25 cellular contexts compared by ENCODE assay signal in genomic region chr11:130947889-130948288, GRCh38. TPM values are rescaled to one million over a fixed set of nuclear protein-coding genes. Genes with fewer than 3 reads are reported as not detected.
DNase-seq lines count a peak whose midpoint lies in the region; ATAC-seq and TF ChIP-seq lines count a peak whose summit lies in the region.
"Had no signal": no experiment of that assay in that cellular context is flagged by ENCODE, and none has a peak within 500 bp of the region (broad histone marks: within the 10 kb centered on the region; RNA-seq: fewer than 3 reads in every experiment).

No MANE protein-coding gene starts in this region.

- DNase-seq in GM03348 (ENCODE audit: low spot score): peak; percentile 15
- DNase-seq in RWPE2 (ENCODE audit: low spot score): no peak
- DNase-seq in osteoblast (ENCODE audit: insufficient read length, low spot score, missing footprints): no peak
- no peak for DNase-seq in NCI-H2107 (lab: John Stamatoyannopoulos, UW)
- no peak for DNase-seq in kidney glomerular epithelial cell (lab: John Stamatoyannopoulos, UW)
- no peak for DNase-seq in D341Med (ENCODE audit: low spot score)
- DNase-seq in aorta: no peak
- DNase-seq: ACHN; activated CD4-positive, alpha-beta T cell treated with anti-CD3 and anti-CD28 coated beads, Interleukin-2, amount 50 U/mL, for 4 hours; activated CD8-positive, alpha-beta memory T cell treated with anti-CD3 and anti-CD28 coated beads, Interleukin-2, amount 50 U/mL, for 4 hours; Caco-2; effector CD8-positive, alpha-beta T cell; HCEC 1CT; Karpas-422; left cardiac atrium; NCI-H187; NCI-H345; NCI-H774; occipital lobe; Right ventricle myocardium superior; small intestine; stimulated activated CD4-positive, alpha-beta T cell treated with anti-CD3 and anti-CD28 coated beads, Interleukin-2, amount 100 ng/mL, for 24 hours had no signal

- H3K79me2 ChIP-seq in osteoblast (ENCODE audit: insufficient read depth, low read length): no peaks in the 10 kb centered on the region

- 78 to 89% methylated on average over 6 of the region's 6 CpGs for WGBS in aorta, 2 donors

- H3K4me1 ChIP-seq in RWPE2 (ENCODE audit: insufficient read depth, poor library complexity, severe bottlenecking) (peaks cover 18% of the 10 kb centered on the region), osteoblast (ENCODE audit: insufficient read depth, low read length) (peaks cover 23% of the 10 kb centered on the region), aorta (ENCODE audit: control insufficient read depth in 1 of 2, insufficient read depth in 2 of 2, low read length in 2 of 2) (no peaks in the 10 kb centered on the region)
- H3K4me1 ChIP-seq: Caco-2 had no signal

- H3K4me3 ChIP-seq in RWPE2 (ENCODE audit: severe bottlenecking) (no peak overlapping the region), osteoblast (ENCODE audit: insufficient read depth, low read length) (no peak overlapping the region), aorta (ENCODE audit: low read length in 2 of 2) (no peak overlapping the region)
- H3K4me3 ChIP-seq: BLaER1 treated with 17β-estradiol and CSF1 and Interleukin-3, amounts not matched to agents 10 nM and 100 nM had no signal

- H3K27ac ChIP-seq in RWPE2 (ENCODE audit: poor library complexity, severe bottlenecking): peak overlapping the region; percentile 38
- H3K27ac ChIP-seq in osteoblast (ENCODE audit: low read depth, low read length): no peak overlapping the region
- H3K27ac ChIP-seq in aorta (ENCODE audit: low read depth in 1 of 2, low read length in 2 of 2): no peak overlapping the region
- H3K27ac ChIP-seq: BLaER1 treated with 17β-estradiol and CSF1 and Interleukin-3, amounts not matched to agents 10 nM and 100 nM had no signal

- intact Hi-C loops in aorta (cut with DNase I): no loop called here

- peak overlapping the region; percentile 10 for H2AFZ ChIP-seq in osteoblast (ENCODE audit: low read length)

- H3K9me3 ChIP-seq in RWPE2 (ENCODE audit: severe bottlenecking): no peaks in the 10 kb centered on the region
- H3K9me3 ChIP-seq in osteoblast (ENCODE audit: low read depth, low read length): no peaks in the 10 kb centered on the region
- no peaks in the 10 kb centered on the region for H3K9me3 ChIP-seq in aorta (ENCODE audit: control insufficient read depth, low read length)
- H3K9me3 ChIP-seq: BLaER1 treated with 17β-estradiol and CSF1 and Interleukin-3, amounts not matched to agents 10 nM and 100 nM; Caco-2 had no signal

- H3K4me2 ChIP-seq in osteoblast (ENCODE audit: insufficient read depth, low read length): no peak overlapping the region
- H3K4me2 ChIP-seq: BLaER1 treated with 17β-estradiol and CSF1 and Interleukin-3, amounts not matched to agents 10 nM and 100 nM had no signal

- H4K20me1 ChIP-seq in osteoblast (ENCODE audit: insufficient read depth, low read length): no peaks in the 10 kb centered on the region
- H4K20me1 ChIP-seq: BLaER1 treated with 17β-estradiol and CSF1 and Interleukin-3, amounts not matched to agents 10 nM and 100 nM had no signal

- peak; percentile 54 for ATAC-seq in RWPE2 (ENCODE audit: low read depth)
- ATAC-seq in esophagus mucosa: peak; percentile 27
- no peak for ATAC-seq in aorta (ENCODE audit: low FRiP score)
- ATAC-seq: left cardiac atrium, WTC11 had no signal

- H3K27me3 ChIP-seq in RWPE2 (ENCODE audit: insufficient read depth, poor library complexity, severe bottlenecking) (no peaks in the 10 kb centered on the region), osteoblast (ENCODE audit: insufficient read depth, low read length) (no peaks in the 10 kb centered on the region), aorta (ENCODE audit: control insufficient read depth in 1 of 2, insufficient read depth in 2 of 2, low read length in 1 of 2) (no peaks in the 10 kb centered on the region)
- H3K27me3 ChIP-seq: BLaER1 treated with 17β-estradiol and CSF1 and Interleukin-3, amounts not matched to agents 10 nM and 100 nM had no signal

- TF ChIP-seq CTCF in RWPE2 (IDR thresholded peaks at IDR 0.05; ENCODE audit: poor library complexity, severe bottlenecking): no peak
- TF ChIP-seq CTCF in osteoblast (IDR thresholded peaks at IDR 0.05; ENCODE audit: extremely low read depth, low read depth, low read length): no peak

- H3K36me3 ChIP-seq in RWPE2 (ENCODE audit: low read depth) (no peaks in the 10 kb centered on the region), osteoblast (ENCODE audit: insufficient read depth, low read length) (no peaks in the 10 kb centered on the region), aorta (ENCODE audit: control insufficient read depth in 1 of 2, insufficient read depth in 2 of 2, low read length in 1 of 2) (no peaks in the 10 kb centered on the region)
- H3K36me3 ChIP-seq: BLaER1 treated with 17β-estradiol and CSF1 and Interleukin-3, amounts not matched to agents 10 nM and 100 nM had no signal

RNA-seq across cellular contexts. Expression of gene SNX19, which starts 31.6 kb away (rescaled TPM):
- total RNA-seq in esophagus mucosa (27.2 TPM), osteoblast (124 TPM in 2 replicates), aorta (10 to 100 TPM; 53.9 to 71.9 TPM)
- 10 to 100 TPM; 17.5 to 27.1 TPM for polyA plus RNA-seq in aorta
